30 cellular contexts compared by ENCODE assay signal in the genomic region with DNA sequence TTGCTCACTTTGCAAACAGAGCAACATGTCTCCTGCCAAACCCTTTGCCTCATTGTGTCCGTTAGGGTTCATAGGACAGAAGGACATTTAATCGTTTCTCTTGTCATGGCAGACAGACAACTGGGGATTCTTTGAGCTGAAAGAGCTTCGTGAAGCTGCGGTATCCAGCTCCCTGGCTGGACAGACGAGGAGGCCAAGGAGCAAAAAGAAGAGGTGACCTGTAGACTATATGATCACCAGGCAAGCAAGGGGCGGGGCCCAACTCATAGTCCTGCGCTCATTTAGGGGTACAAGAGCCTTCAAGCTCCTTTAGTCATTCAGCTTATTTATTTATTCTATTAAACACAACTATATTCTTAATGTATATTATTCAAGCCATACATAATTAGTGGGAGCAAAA.
"Had no signal": no experiment of that assay in that cellular context is flagged by ENCODE, and none has a peak within 500 bp of the region (broad histone marks: within the 10 kb centered on the region; RNA-seq: fewer than 3 reads in every experiment).

No MANE protein-coding gene starts in this region.

- H3K36me3 Mint-ChIP-seq: activated naive CD8-positive, alpha-beta T cell had no signal

- H3K4me3 ChIP-seq: esophagus muscularis mucosa, gastrocnemius medialis had no signal

- H3K4me1 ChIP-seq: foreskin keratinocyte, gastrocnemius medialis had no signal

- H3K4me1 Mint-ChIP-seq: activated CD4-positive, alpha-beta memory T cell treated with anti-CD3 and anti-CD28 coated beads, Interleukin-2, amount 10 ng/mL, durations not matched to agents 7 days and 5 days; activated CD4-positive, alpha-beta T cell treated with anti-CD3 and anti-CD28 coated beads for 36 hours; activated CD4-positive, alpha-beta T cell treated with anti-CD3 and anti-CD28 coated beads, Interleukin-2, amount 10 ng/mL, durations not matched to agents 7 days and 5 days; activated T-helper 17 cell treated with anti-CD3 and anti-CD28 coated beads, Interleukin-2, amount 50 U/mL, for 72 hours; T-helper 17 cell had no signal

- ATAC-seq: activated CD4-positive, alpha-beta T cell treated with anti-CD3 and anti-CD28 coated beads for 36 hours; activated T-helper 17 cell treated with anti-CD3 and anti-CD28 coated beads, Interleukin-2, amount 50 U/mL, for 72 hours; effector memory CD8-positive, alpha-beta T cell; foreskin keratinocyte; gastrocnemius medialis; T-helper 17 cell had no signal

- H3K27ac ChIP-seq: esophagus muscularis mucosa, foreskin keratinocyte, gastrocnemius medialis had no signal

- H3K27ac Mint-ChIP-seq: activated CD4-positive, alpha-beta memory T cell treated with anti-CD3 and anti-CD28 coated beads, Interleukin-2, amount 10 ng/mL, durations not matched to agents 7 days and 5 days; activated CD4-positive, alpha-beta T cell treated with anti-CD3 and anti-CD28 coated beads for 36 hours; activated CD4-positive, alpha-beta T cell treated with anti-CD3 and anti-CD28 coated beads, Interleukin-2, amount 10 ng/mL, durations not matched to agents 7 days and 5 days; activated naive CD8-positive, alpha-beta T cell; activated T-cell treated with anti-CD3 and anti-CD28 coated beads, Interleukin-2, amount 50 U/mL, for 24 hours; activated T-helper 17 cell treated with anti-CD3 and anti-CD28 coated beads, Interleukin-2, amount 50 U/mL, for 72 hours; effector memory CD8-positive, alpha-beta T cell; T-helper 17 cell; T-helper 2 cell treated with Interferon-gamma antibody and Interleukin-4, amounts not matched to agents 5 μg/mL and 100 μg/mL, for 36 hours had no signal

- H3K4me3 Mint-ChIP-seq: activated CD4-positive, alpha-beta memory T cell treated with anti-CD3 and anti-CD28 coated beads, Interleukin-2, amount 10 ng/mL, durations not matched to agents 7 days and 5 days; activated CD4-positive, alpha-beta T cell treated with anti-CD3 and anti-CD28 coated beads for 36 hours; activated CD4-positive, alpha-beta T cell treated with anti-CD3 and anti-CD28 coated beads, Interleukin-2, amount 10 ng/mL, durations not matched to agents 7 days and 5 days; activated naive CD8-positive, alpha-beta T cell; activated T-cell treated with anti-CD3 and anti-CD28 coated beads, Interleukin-2, amount 50 U/mL, for 24 hours; activated T-helper 17 cell treated with anti-CD3 and anti-CD28 coated beads, Interleukin-2, amount 50 U/mL, for 72 hours; effector memory CD8-positive, alpha-beta T cell; T-helper 17 cell; T-helper 2 cell treated with Interferon-gamma antibody and Interleukin-4, amounts not matched to agents 5 μg/mL and 100 μg/mL, for 36 hours had no signal

- DNase-seq: activated CD4-positive, alpha-beta memory T cell treated with anti-CD3 and anti-CD28 coated beads, Interleukin-2, amount 10 ng/mL, durations not matched to agents 7 days and 5 days; activated CD4-positive, alpha-beta T cell treated with anti-CD3 and anti-CD28 coated beads for 36 hours; activated CD4-positive, alpha-beta T cell treated with anti-CD3 and anti-CD28 coated beads, Interleukin-2, amount 10 ng/mL, durations not matched to agents 7 days and 5 days; activated CD4-positive, alpha-beta T cell treated with anti-CD3 and anti-CD28 coated beads, Interleukin-2, amount 50 U/mL, for 4 hours; activated CD4-positive, CD25-positive, alpha-beta regulatory T cell; activated CD4-positive, CD25-positive, alpha-beta regulatory T cell treated with anti-CD3 and anti-CD28 coated beads, Interleukin-2, amount 50 U/mL, for 72 hours; activated CD8-positive, alpha-beta memory T cell treated with anti-CD3 and anti-CD28 coated beads, Interleukin-2, amount 50 U/mL, for 48 hours; activated effector memory CD4-positive, alpha-beta T cell treated with Interleukin-2 at 50 U/mL for 16 hours; activated gamma-delta T cell treated with Interleukin-2 at 50 U/mL for 16 hours; activated naive CD4-positive, alpha-beta T cell treated with anti-CD3 and anti-CD28 coated beads, Interleukin-2, amount 50 U/mL, for 16 hours; activated naive CD4-positive, alpha-beta T cell treated with Interleukin-2 at 50 U/mL for 16 hours; activated T-cell treated with anti-CD3 and anti-CD28 coated beads for 4 hours; activated T-cell treated with anti-CD3 and anti-CD28 coated beads, Interleukin-2, amount 50 U/mL, for 24 hours; amniotic stem cell; anterior cingulate cortex; caudate nucleus; cortex of kidney; dermis blood vessel endothelial cell; effector CD4-positive, alpha-beta T cell; effector memory CD8-positive, alpha-beta T cell; erythroblast; foreskin keratinocyte; gastrocnemius medialis; T-helper 1 cell; T-helper 17 cell; T1000 had no signal

- H3K9me3 ChIP-seq: gastrocnemius medialis had no signal

- H3K9me3 Mint-ChIP-seq: activated CD4-positive, alpha-beta memory T cell treated with anti-CD3 and anti-CD28 coated beads, Interleukin-2, amount 10 ng/mL, durations not matched to agents 7 days and 5 days; activated CD4-positive, alpha-beta T cell treated with anti-CD3 and anti-CD28 coated beads, Interleukin-2, amount 10 ng/mL, durations not matched to agents 7 days and 5 days; activated T-cell treated with anti-CD3 and anti-CD28 coated beads, Interleukin-2, amount 50 U/mL, for 24 hours; activated T-helper 17 cell treated with anti-CD3 and anti-CD28 coated beads, Interleukin-2, amount 50 U/mL, for 72 hours; effector memory CD8-positive, alpha-beta T cell; T-helper 2 cell treated with Interferon-gamma antibody and Interleukin-4, amounts not matched to agents 5 μg/mL and 100 μg/mL, for 36 hours had no signal

- H3K36me3 ChIP-seq: esophagus muscularis mucosa, gastrocnemius medialis had no signal
